9 cellular contexts compared by ENCODE assay signal in the genomic region with DNA sequence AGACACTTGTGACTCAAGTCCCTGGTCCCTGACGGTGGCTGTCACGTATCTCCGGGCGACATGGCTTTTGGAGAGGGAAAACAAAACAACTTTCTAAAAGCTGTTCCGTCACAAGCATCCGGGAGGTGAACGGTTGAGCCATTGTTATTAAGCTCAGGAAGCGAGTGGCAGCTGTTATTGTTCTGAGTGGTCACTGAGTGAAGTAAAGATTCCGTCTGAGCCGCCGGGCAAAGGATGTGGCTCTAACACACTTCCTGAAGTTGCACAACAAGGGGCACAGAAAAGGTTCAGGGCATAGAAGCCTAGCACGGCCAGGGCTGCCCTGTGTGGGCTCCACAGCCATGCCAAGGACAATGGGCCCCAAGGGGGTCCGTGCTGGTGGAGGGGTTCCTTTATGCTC. TPM values are rescaled to one million over a fixed set of nuclear protein-coding genes. Genes with fewer than 3 reads are reported as not detected.
DNase-seq lines count a peak whose midpoint lies in the region; ATAC-seq and TF ChIP-seq lines count a peak whose summit lies in the region.
"Had no signal": no experiment of that assay in that cellular context is flagged by ENCODE, and none has a peak within 500 bp of the region (broad histone marks: within the 10 kb centered on the region; RNA-seq: fewer than 3 reads in every experiment).

No MANE protein-coding gene starts in this region.

- WGBS in liver: 63% methylated on average over 13 of the region's 13 CpGs

- H3K27ac ChIP-seq in liver (ENCODE audit: low read depth in 1 of 2, low read length in 2 of 2) (peak overlapping the region; percentile 69 to 79), upper lobe of right lung (peak overlapping the region; percentile 85)

- H3K27ac Mint-ChIP-seq in activated T-helper 2 cell treated with anti-CD3 and anti-CD28 coated beads, Interferon-gamma antibody, Interleukin-2, Interleukin-4, amounts not matched to agents 10 μg/mL and 5 μg/mL and 100 μg/mL, durations not matched to agents 14 hours and 24 hours and 36 hours: peak overlapping the region; percentile 82

- TF ChIP-seq CTCF in liver (IDR thresholded peaks at IDR 0.05; ENCODE audit: low read depth, low read length, missing input control): no peak
- no peak for TF ChIP-seq CTCF in upper lobe of right lung (IDR thresholded peaks at IDR 0.05)

- H3K9ac ChIP-seq in liver (ENCODE audit: low read depth in 1 of 2, low read length in 2 of 2): no peak overlapping the region

- H3K4me3 ChIP-seq in liver (ENCODE audit: low read depth in 1 of 3, low read length in 3 of 3): no peak overlapping the region
- no peak overlapping the region for H3K4me3 ChIP-seq in upper lobe of right lung

- H3K4me1 Mint-ChIP-seq in activated T-helper 2 cell treated with anti-CD3 and anti-CD28 coated beads, Interferon-gamma antibody, Interleukin-2, Interleukin-4, amounts not matched to agents 10 μg/mL and 5 μg/mL and 100 μg/mL, durations not matched to agents 14 hours and 24 hours and 36 hours (ENCODE audit: low read depth): peaks cover 70% of the 10 kb centered on the region

- TF ChIP-seq RAD21 in liver (IDR thresholded peaks at IDR 0.05): peak; percentile 4 to 23

- H3K9me3 ChIP-seq in liver (ENCODE audit: control insufficient read depth in 4 of 4, low read length in 3 of 4) (no peaks in the 10 kb centered on the region), upper lobe of right lung (no peaks in the 10 kb centered on the region)

- peak; percentile 30 to 42 for DNase-seq in stimulated activated CD4-positive, alpha-beta T cell treated with anti-CD3 and anti-CD28 coated beads, Interleukin-2, amount 100 ng/mL, for 24 hours
- no peak for DNase-seq in stimulated activated CD4-positive, alpha-beta T cell treated with anti-CD3 and anti-CD28 coated beads, Interleukin-4, amount 100 ng/mL, for 4 hours
- no peak for DNase-seq in activated T-helper 2 cell treated with anti-CD3 and anti-CD28 coated beads, Interferon-gamma antibody, Interleukin-2, Interleukin-4, amounts not matched to agents 10 μg/mL and 5 μg/mL and 100 μg/mL, durations not matched to agents 14 hours and 24 hours and 36 hours (ENCODE audit: low spot score)
- peak; percentile 69 for DNase-seq in upper lobe of right lung
- no peak for DNase-seq in SW480 (ENCODE audit: low spot score)
- no peak for DNase-seq in NCI-H2196 (lab: John Stamatoyannopoulos, UW; ENCODE audit: unreplicated experiment)
- DNase-seq in NCI-H446 (lab: John Stamatoyannopoulos, UW): no peak

- H3K36me3 Mint-ChIP-seq in activated T-helper 2 cell treated with anti-CD3 and anti-CD28 coated beads, Interferon-gamma antibody, Interleukin-2, Interleukin-4, amounts not matched to agents 10 μg/mL and 5 μg/mL and 100 μg/mL, durations not matched to agents 14 hours and 24 hours and 36 hours (ENCODE audit: low read depth): peaks cover 81% of the 10 kb centered on the region

- H3K4me3 Mint-ChIP-seq in activated T-helper 2 cell treated with anti-CD3 and anti-CD28 coated beads, Interferon-gamma antibody, Interleukin-2, Interleukin-4, amounts not matched to agents 10 μg/mL and 5 μg/mL and 100 μg/mL, durations not matched to agents 14 hours and 24 hours and 36 hours (ENCODE audit: low read depth): peak overlapping the region; percentile 69

- H3K9me3 Mint-ChIP-seq in activated T-helper 2 cell treated with anti-CD3 and anti-CD28 coated beads, Interferon-gamma antibody, Interleukin-2, Interleukin-4, amounts not matched to agents 10 μg/mL and 5 μg/mL and 100 μg/mL, durations not matched to agents 14 hours and 24 hours and 36 hours: no peaks in the 10 kb centered on the region

- H3K27me3 Mint-ChIP-seq in activated T-helper 2 cell treated with anti-CD3 and anti-CD28 coated beads, Interferon-gamma antibody, Interleukin-2, Interleukin-4, amounts not matched to agents 10 μg/mL and 5 μg/mL and 100 μg/mL, durations not matched to agents 14 hours and 24 hours and 36 hours (ENCODE audit: low read depth): no peaks in the 10 kb centered on the region

- ATAC-seq in upper lobe of right lung: peak; percentile 79

- H3K4me1 ChIP-seq in liver (ENCODE audit: control insufficient read depth in 4 of 4, insufficient read depth in 4 of 4, low read length in 3 of 4) (peaks cover 0 to 8% (median 3%) of the 10 kb centered on the region in 4 donors), upper lobe of right lung (peaks cover 58% of the 10 kb centered on the region)

- intact Hi-C loops in activated T-helper 2 cell treated with anti-CD3 and anti-CD28 coated beads, Interferon-gamma antibody, Interleukin-2, Interleukin-4, amounts not matched to agents 10 μg/mL and 5 μg/mL and 100 μg/mL, durations not matched to agents 14 hours and 24 hours and 36 hours (cut with micrococcal nuclease): no loop called here
- intact Hi-C loops in upper lobe of right lung (cut with DNase I): no loop called here

- H3K27me3 ChIP-seq in liver (ENCODE audit: control insufficient read depth in 4 of 4, insufficient read depth in 4 of 4, low read length in 3 of 4) (no peaks in the 10 kb centered on the region), upper lobe of right lung (no peaks in the 10 kb centered on the region)

- H3K36me3 ChIP-seq in liver (ENCODE audit: control insufficient read depth in 4 of 4, insufficient read depth in 3 of 4, low read depth in 1 of 4, low read length in 3 of 4) (peaks cover 0 to 1% (median 0%) of the 10 kb centered on the region in 4 donors), upper lobe of right lung (no peaks in the 10 kb centered on the region)

TF ChIP-seq in liver, 16 proteins besides CTCF, POLR2A, EP300 and RAD21 (continues in another document):
- TF ChIP-seq GABPA (IDR thresholded peaks at IDR 0.05 in 1 of 2, conservative IDR thresholded peaks at IDR 0.05 in 1 of 2) (peak in 1 of 2 donors; percentile 32), EGR1 (IDR thresholded peaks at IDR 0.05; ENCODE audit: low read depth in 2 of 2) (no peak), FOXA1 (IDR thresholded peaks at IDR 0.05) (no peak), HNF4G (IDR thresholded peaks at IDR 0.05) (no peak), FOXA2 (IDR thresholded peaks at IDR 0.05) (no peak), RXRA (IDR thresholded peaks at IDR 0.05) (no peak), ZBTB33 (IDR thresholded peaks at IDR 0.05) (no peak), YY1 (IDR thresholded peaks at IDR 0.05) (peak; percentile 27), NR2F2 (IDR thresholded peaks at IDR 0.05) (no peak), TAF1 (conservative IDR thresholded peaks at IDR 0.05) (no peak), SP1 (IDR thresholded peaks at IDR 0.05) (peak; percentile 59)
- TF ChIP-seq, protein P1, sequence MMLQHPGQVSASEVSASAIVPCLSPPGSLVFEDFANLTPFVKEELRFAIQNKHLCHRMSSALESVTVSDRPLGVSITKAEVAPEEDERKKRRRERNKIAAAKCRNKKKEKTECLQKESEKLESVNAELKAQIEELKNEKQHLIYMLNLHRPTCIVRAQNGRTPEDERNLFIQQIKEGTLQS (IDR thresholded peaks at IDR 0.05): no peak
- TF ChIP-seq, protein P2, sequence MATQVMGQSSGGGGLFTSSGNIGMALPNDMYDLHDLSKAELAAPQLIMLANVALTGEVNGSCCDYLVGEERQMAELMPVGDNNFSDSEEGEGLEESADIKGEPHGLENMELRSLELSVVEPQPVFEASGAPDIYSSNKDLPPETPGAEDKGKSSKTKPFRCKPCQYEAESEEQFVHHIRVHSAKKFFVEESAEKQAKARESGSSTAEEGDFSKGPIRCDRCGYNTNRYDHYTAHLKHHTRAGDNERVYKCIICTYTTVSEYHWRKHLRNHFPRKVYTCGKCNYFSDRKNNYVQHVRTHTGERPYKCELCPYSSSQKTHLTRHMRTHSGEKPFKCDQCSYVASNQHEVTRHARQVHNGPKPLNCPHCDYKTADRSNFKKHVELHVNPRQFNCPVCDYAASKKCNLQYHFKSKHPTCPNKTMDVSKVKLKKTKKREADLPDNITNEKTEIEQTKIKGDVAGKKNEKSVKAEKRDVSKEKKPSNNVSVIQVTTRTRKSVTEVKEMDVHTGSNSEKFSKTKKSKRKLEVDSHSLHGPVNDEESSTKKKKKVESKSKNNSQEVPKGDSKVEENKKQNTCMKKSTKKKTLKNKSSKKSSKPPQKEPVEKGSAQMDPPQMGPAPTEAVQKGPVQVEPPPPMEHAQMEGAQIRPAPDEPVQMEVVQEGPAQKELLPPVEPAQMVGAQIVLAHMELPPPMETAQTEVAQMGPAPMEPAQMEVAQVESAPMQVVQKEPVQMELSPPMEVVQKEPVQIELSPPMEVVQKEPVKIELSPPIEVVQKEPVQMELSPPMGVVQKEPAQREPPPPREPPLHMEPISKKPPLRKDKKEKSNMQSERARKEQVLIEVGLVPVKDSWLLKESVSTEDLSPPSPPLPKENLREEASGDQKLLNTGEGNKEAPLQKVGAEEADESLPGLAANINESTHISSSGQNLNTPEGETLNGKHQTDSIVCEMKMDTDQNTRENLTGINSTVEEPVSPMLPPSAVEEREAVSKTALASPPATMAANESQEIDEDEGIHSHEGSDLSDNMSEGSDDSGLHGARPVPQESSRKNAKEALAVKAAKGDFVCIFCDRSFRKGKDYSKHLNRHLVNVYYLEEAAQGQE (IDR thresholded peaks at IDR 0.05): no peak
- TF ChIP-seq, protein P3, sequence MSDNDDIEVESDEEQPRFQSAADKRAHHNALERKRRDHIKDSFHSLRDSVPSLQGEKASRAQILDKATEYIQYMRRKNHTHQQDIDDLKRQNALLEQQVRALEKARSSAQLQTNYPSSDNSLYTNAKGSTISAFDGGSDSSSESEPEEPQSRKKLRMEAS (IDR thresholded peaks at IDR 0.05): no peak

RNA-seq across cellular contexts. Expression of gene INPP5D, which starts 24.3 kb away (rescaled TPM):
- total RNA-seq in activated T-helper 2 cell treated with anti-CD3 and anti-CD28 coated beads, Interferon-gamma antibody, Interleukin-2, Interleukin-4, amounts not matched to agents 10 μg/mL and 5 μg/mL and 100 μg/mL, durations not matched to agents 14 hours and 24 hours and 36 hours: 58.5 and 62.3 TPM in 2 replicates
- total RNA-seq in liver (10 to 100 TPM in 1 of 2 donors, 1 to 10 TPM in 1; 8.9 to 18.8 TPM), upper lobe of right lung (33.3 TPM)
- 1 to 10 TPM; 2.9 to 4.2 TPM for polyA plus RNA-seq in liver
- total RNA-seq: Daoy had no signal

RNA-seq across cellular contexts. Expression of gene NEU2, which starts 52.0 kb away (rescaled TPM):
- total RNA-seq in activated T-helper 2 cell treated with anti-CD3 and anti-CD28 coated beads, Interferon-gamma antibody, Interleukin-2, Interleukin-4, amounts not matched to agents 10 μg/mL and 5 μg/mL and 100 μg/mL, durations not matched to agents 14 hours and 24 hours and 36 hours: not detected in 2 replicates
- total RNA-seq in liver (not detected), upper lobe of right lung (not detected)
- polyA plus RNA-seq in liver: not detected
- total RNA-seq: Daoy had no signal

Comparison
In these comparisons a context has a peak if more than half of its experiments do, and no peak if none do; other contexts are left out.
1. DNase-seq: peak in stimulated activated CD4-positive, alpha-beta T cell treated with anti-CD3 and anti-CD28 coated beads, Interleukin-2, amount 100 ng/mL, for 24 hours (2 of 2) and upper lobe of right lung (single experiment); none in stimulated activated CD4-positive, alpha-beta T cell treated with anti-CD3 and anti-CD28 coated beads, Interleukin-4, amount 100 ng/mL, for 4 hours (0 of 2), activated T-helper 2 cell treated with anti-CD3 and anti-CD28 coated beads, Interferon-gamma antibody, Interleukin-2, Interleukin-4, amounts not matched to agents 10 μg/mL and 5 μg/mL and 100 μg/mL, durations not matched to agents 14 hours and 24 hours and 36 hours (single experiment), SW480 (single experiment), NCI-H2196 (single experiment) and NCI-H446 (0 of 2).